Comparison of ENCODE assay signal across 9 cellular contexts in the genomic region with DNA sequence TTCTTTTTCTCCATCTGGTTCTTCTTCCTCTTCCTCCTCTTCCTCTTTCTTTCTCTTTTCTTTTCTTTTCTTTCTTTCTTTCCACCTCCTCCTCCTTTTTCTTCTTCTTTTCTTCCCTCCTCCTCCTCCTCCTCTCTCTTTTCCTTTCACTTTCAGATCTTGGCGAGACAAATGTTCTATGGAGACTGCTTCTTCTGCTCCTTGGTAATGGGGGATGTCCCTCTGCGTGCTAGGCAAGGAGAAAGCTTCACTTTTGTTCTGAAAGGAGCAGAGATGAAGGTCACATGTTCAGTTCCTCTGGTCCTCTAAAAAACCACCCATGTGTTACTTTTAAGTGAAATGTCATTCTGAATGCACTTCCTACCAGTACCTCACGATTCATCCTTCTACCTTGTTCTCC. TPM values are rescaled to one million over a fixed set of nuclear protein-coding genes. Genes with fewer than 3 reads are reported as not detected.
A peak's percentile ranks its signal among the peaks of the same experiment; 100 is the strongest.
DNase-seq lines count a peak whose midpoint lies in the region; ATAC-seq and TF ChIP-seq lines count a peak whose summit lies in the region.
"Had no signal": no experiment of that assay in that cellular context is flagged by ENCODE, and none has a peak within 500 bp of the region (broad histone marks: within the 10 kb centered on the region; RNA-seq: fewer than 3 reads in every experiment).

No MANE protein-coding gene starts in this region.

- H3K27me3 ChIP-seq in spleen (replicated peaks in 1 of 7) (no peaks in the 10 kb centered on the region), smooth muscle cell (ENCODE audit: low read depth) (no peaks in the 10 kb centered on the region)

- intact Hi-C loops in activated CD4-positive, alpha-beta T cell treated with anti-CD3 and anti-CD28 coated beads for 36 hours (cut with DNase I, micrococcal nuclease), result loop anchor here in 1 of 2 experiments (1.0 kb wide), 1 partner anchor 25 kb away; no protein-coding TSS in a partner anchor
- intact Hi-C loops in spleen (cut with DNase I; ENCODE audit: low total_unique reads), result no loop called here

- no peak for TF ChIP-seq CTCF in spleen (IDR thresholded peaks at IDR 0.05 in 8 of 11, conservative IDR thresholded peaks at IDR 0.05 in 3 of 11)
- no peak for TF ChIP-seq CTCF in smooth muscle cell (IDR thresholded peaks at IDR 0.05; ENCODE audit: borderline replicate concordance, insufficient read depth, poor library complexity, severe bottlenecking)

- H3F3A ChIP-seq in smooth muscle cell (ENCODE audit: low read depth), result no peaks in the 10 kb centered on the region

- H3K4me1 ChIP-seq in spleen (peaks cover 32 to 61% (median 50%) of the 10 kb centered on the region in 6 donors), smooth muscle cell (ENCODE audit: low read depth) (peaks cover 4% of the 10 kb centered on the region)

- H3K36me3 Mint-ChIP-seq in activated CD4-positive, alpha-beta T cell treated with anti-CD3 and anti-CD28 coated beads for 36 hours (ENCODE audit: low read depth), result peaks cover 7% of the 10 kb centered on the region
- peaks cover 5% of the 10 kb centered on the region for H3K36me3 Mint-ChIP-seq in T-helper 1 cell treated with Interleukin-12 subunit alpha and Interleukin-12 subunit beta and Interleukin-4 antibody, amounts not matched to agents 30 μg/mL and 1 μg/mL, for 36 hours (ENCODE audit: low read depth)

- TF ChIP-seq POLR2A in spleen (IDR thresholded peaks at IDR 0.05), result no peak

- peak overlapping the region; percentile 69 for H3K4me3 Mint-ChIP-seq in activated CD4-positive, alpha-beta T cell treated with anti-CD3 and anti-CD28 coated beads for 36 hours
- peak overlapping the region; percentile 79 for H3K4me3 Mint-ChIP-seq in T-helper 1 cell treated with Interleukin-12 subunit alpha and Interleukin-12 subunit beta and Interleukin-4 antibody, amounts not matched to agents 30 μg/mL and 1 μg/mL, for 36 hours

- H3K9ac ChIP-seq in smooth muscle cell (ENCODE audit: low read depth), result no peak overlapping the region

- H3K9me3 ChIP-seq in spleen, result no peaks in the 10 kb centered on the region
- no peaks in the 10 kb centered on the region for H3K9me3 ChIP-seq in smooth muscle cell (replicated peaks; ENCODE audit: low read depth)

- peak; percentile 39 for DNase-seq in activated CD4-positive, alpha-beta T cell treated with anti-CD3 and anti-CD28 coated beads for 36 hours
- DNase-seq in activated CD4-positive, alpha-beta T cell treated with anti-CD3 and anti-CD28 coated beads for 4 hours, result no peak
- no peak for DNase-seq in spleen
- DNase-seq in smooth muscle cell (lab: John Stamatoyannopoulos, UW; ENCODE audit: unreplicated experiment), result no peak
- DNase-seq in ureter (ENCODE audit: low spot score), result no peak
- DNase-seq: 8988T had no signal

- peak; percentile 75 for ATAC-seq in activated CD4-positive, alpha-beta T cell treated with anti-CD3 and anti-CD28 coated beads for 36 hours
- ATAC-seq in HG02610 (IDR thresholded peaks at IDR 0.05; ENCODE audit: unreplicated experiment), result peak; percentile 51
- ATAC-seq in HG03354 (IDR thresholded peaks at IDR 0.05; ENCODE audit: poor library complexity, severe bottlenecking, unreplicated experiment), result no peak

- H3K4me1 Mint-ChIP-seq in activated CD4-positive, alpha-beta T cell treated with anti-CD3 and anti-CD28 coated beads for 36 hours, result peaks cover 56% of the 10 kb centered on the region
- H3K4me1 Mint-ChIP-seq in T-helper 1 cell treated with Interleukin-12 subunit alpha and Interleukin-12 subunit beta and Interleukin-4 antibody, amounts not matched to agents 30 μg/mL and 1 μg/mL, for 36 hours (ENCODE audit: low read depth), result peaks cover 53% of the 10 kb centered on the region

- H4K20me1 ChIP-seq in smooth muscle cell (ENCODE audit: low read depth), result peaks cover 59% of the 10 kb centered on the region

- H2AFZ ChIP-seq in smooth muscle cell (ENCODE audit: low read depth), result no peak overlapping the region

- H3K27me3 Mint-ChIP-seq in activated CD4-positive, alpha-beta T cell treated with anti-CD3 and anti-CD28 coated beads for 36 hours, result no peaks in the 10 kb centered on the region
- H3K27me3 Mint-ChIP-seq in T-helper 1 cell treated with Interleukin-12 subunit alpha and Interleukin-12 subunit beta and Interleukin-4 antibody, amounts not matched to agents 30 μg/mL and 1 μg/mL, for 36 hours (ENCODE audit: low read depth), result no peaks in the 10 kb centered on the region

- H3K9me3 Mint-ChIP-seq in activated CD4-positive, alpha-beta T cell treated with anti-CD3 and anti-CD28 coated beads for 36 hours (ENCODE audit: low read depth), result no peaks in the 10 kb centered on the region
- H3K9me3 Mint-ChIP-seq in T-helper 1 cell treated with Interleukin-12 subunit alpha and Interleukin-12 subunit beta and Interleukin-4 antibody, amounts not matched to agents 30 μg/mL and 1 μg/mL, for 36 hours, result no peaks in the 10 kb centered on the region

- H3K27ac Mint-ChIP-seq in activated CD4-positive, alpha-beta T cell treated with anti-CD3 and anti-CD28 coated beads for 36 hours, result peak overlapping the region; percentile 99
- peak overlapping the region; percentile 84 for H3K27ac Mint-ChIP-seq in T-helper 1 cell treated with Interleukin-12 subunit alpha and Interleukin-12 subunit beta and Interleukin-4 antibody, amounts not matched to agents 30 μg/mL and 1 μg/mL, for 36 hours

- peaks cover 3% of the 10 kb centered on the region for H3K79me2 ChIP-seq in smooth muscle cell (ENCODE audit: low read depth)

- CTCF ChIA-PET in activated CD4-positive, alpha-beta T cell treated with anti-CD3 and anti-CD28 coated beads for 36 hours (lab: Charles Lee), result interaction anchor here (0.8 to 1.0 kb wide), 3 partner anchors 28 to 216 kb away, joined by 3 to 4 read pairs (median 3); no protein-coding TSS in a partner anchor

- H3K36me3 ChIP-seq in spleen (peaks cover 0 to 6% (median under 1%) of the 10 kb centered on the region in 6 donors), smooth muscle cell (ENCODE audit: low read depth) (no peaks in the 10 kb centered on the region)

- H3K4me2 ChIP-seq in smooth muscle cell, result no peak overlapping the region

- H3K4me3 ChIP-seq in spleen (peak overlapping the region in 1 of 8 donors; percentile 11), smooth muscle cell (no peak overlapping the region)

- 19 to 51% (median 34%) methylated on average over 3 of the region's 3 CpGs for WGBS in spleen, 5 donors
- WGBS in smooth muscle cell (ENCODE audit: low lambda C conversion rate), result 90% methylated on average over 3 of the region's 3 CpGs

- POLR2A ChIA-PET in activated CD4-positive, alpha-beta T cell treated with anti-CD3 and anti-CD28 coated beads for 36 hours (lab: Charles Lee), result interaction anchor here (0.7 kb wide), 1 partner anchor 1017 kb away, joined by 5 read pairs; no protein-coding TSS in a partner anchor

- peak overlapping the region in 7 of 8 donors; percentile 10 to 93 (median 77) for H3K27ac ChIP-seq in spleen
- no peak overlapping the region for H3K27ac ChIP-seq in smooth muscle cell (ENCODE audit: low read depth)

RNA-seq across cellular contexts. Expression of a gene that starts 33.2 kb away (rescaled TPM):
- total RNA-seq in activated CD4-positive, alpha-beta T cell treated with anti-CD3 and anti-CD28 coated beads for 36 hours, result 10 to 100 TPM; 37.0 to 53.3 TPM
- total RNA-seq in spleen, result 10 to 100 TPM; 15.7 to 46.7 (median 30.9) TPM
- 10 to 100 TPM; 24.3 to 31.6 (median 27.9) TPM for polyA plus RNA-seq in spleen
- 23.0 and 26.9 TPM in 2 replicates for total RNA-seq in smooth muscle cell
- 216 and 226 TPM in 2 replicates for polyA plus RNA-seq in smooth muscle cell
- total RNA-seq in ureter, result 79.3 TPM
